ENCODE assay signal across 16 cellular contexts in the genomic region with DNA sequence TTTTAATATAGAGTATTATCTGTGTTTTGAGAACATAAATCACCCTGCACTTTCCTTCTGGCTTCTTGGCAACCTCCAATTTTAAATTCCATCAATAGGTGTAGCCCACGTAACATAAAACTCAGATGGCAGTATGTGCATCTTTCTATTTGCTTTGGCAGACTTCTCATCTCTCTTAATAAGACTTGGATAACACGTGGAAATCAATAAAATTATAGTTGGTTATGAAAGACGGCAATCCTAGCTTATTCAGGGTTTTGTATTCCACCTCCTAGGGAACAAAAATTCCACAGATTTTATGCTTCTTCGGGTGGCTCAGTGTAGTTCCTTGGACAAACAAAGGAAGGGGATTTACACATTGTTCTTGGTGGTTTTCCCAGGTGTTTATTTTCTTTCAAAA.
DNase-seq lines count a peak whose midpoint lies in the region; ATAC-seq and TF ChIP-seq lines count a peak whose summit lies in the region.
"Had no signal": no experiment of that assay in that cellular context is flagged by ENCODE, and none has a peak within 500 bp of the region (broad histone marks: within the 10 kb centered on the region; RNA-seq: fewer than 3 reads in every experiment).

No MANE protein-coding gene starts in this region.

- TF ChIP-seq CTCF in 22Rv1 (IDR thresholded peaks at IDR 0.05) (peak; percentile 21), HEK293 (tag by site-specific recombination; IDR thresholded peaks at IDR 0.05) (peak; percentile 16; the same call in 1 of the 2 replicates), foreskin keratinocyte (conservative IDR thresholded peaks at IDR 0.05) (no peak), glutamatergic neuron (IDR thresholded peaks at IDR 0.05; ENCODE audit: partially characterized antibody, unreplicated experiment) (no peak)

- POLR2A ChIA-PET in HEK293 (lab: Yijun Ruan, JAX), result interaction anchor here (0.7 kb wide), 1 partner anchor 112 kb away, joined by 3 read pairs; no protein-coding TSS in a partner anchor

- H3K36me3 Mint-ChIP-seq in glutamatergic neuron (ENCODE audit: unreplicated experiment), result peaks cover 5% of the 10 kb centered on the region
- H3K36me3 Mint-ChIP-seq: CD4-positive, alpha-beta memory T cell; natural killer cell; T-cell had no signal

- H3K27ac ChIP-seq in 22Rv1 (no peak overlapping the region), HEK293 (ENCODE audit: extremely low read depth, low read depth, low read length) (no peak overlapping the region), foreskin keratinocyte (no peak overlapping the region)

- in situ Hi-C loops in ACHN (cut with HindIII; ENCODE audit: low pct_ligation_motif_present, low pct_unique_long_range_greater_than_20kb, low sequenced_read_pairs), result no loop called here

- no peak overlapping the region for H3K9ac ChIP-seq in adipocyte (ENCODE audit: low read length)

- CTCF ChIA-PET in HEK293 (lab: Yijun Ruan, JAX), result interaction anchor here (0.6 to 1.2 kb wide), 3 partner anchors 46 to 591 kb away, joined by 3 to 4 read pairs (median 3); no protein-coding TSS in a partner anchor

- H3K36me3 ChIP-seq in HEK293 (ENCODE audit: control insufficient read depth in 2 of 2, insufficient read depth in 1 of 2, low read length in 2 of 2) (no peaks in the 10 kb centered on the region), adipocyte (ENCODE audit: control insufficient read depth, insufficient read depth, low read length, severe bottlenecking) (no peaks in the 10 kb centered on the region)

- no peaks in the 10 kb centered on the region for H3K4me1 ChIP-seq in HEK293 (ENCODE audit: control insufficient read depth, insufficient read depth, low read length)
- no peaks in the 10 kb centered on the region for H3K4me1 ChIP-seq in adipocyte (ENCODE audit: control insufficient read depth, insufficient read depth, low read length)
- peaks cover 4% of the 10 kb centered on the region for H3K4me1 ChIP-seq in foreskin keratinocyte

- no peaks in the 10 kb centered on the region for H3K9me3 Mint-ChIP-seq in glutamatergic neuron (ENCODE audit: unreplicated experiment)

- H3K9me3 ChIP-seq in HEK293 (ENCODE audit: control insufficient read depth, insufficient read depth, low read depth, low read length) (no peaks in the 10 kb centered on the region), adipocyte (ENCODE audit: control insufficient read depth, low read length) (no peaks in the 10 kb centered on the region)

- no peak overlapping the region for H3K27ac Mint-ChIP-seq in glutamatergic neuron (ENCODE audit: unreplicated experiment)
- H3K27ac Mint-ChIP-seq: CD4-positive, alpha-beta memory T cell; natural killer cell; T-cell had no signal

- no peak for ATAC-seq in foreskin keratinocyte
- ATAC-seq: natural killer cell, T-cell had no signal

- H3K27me3 Mint-ChIP-seq in glutamatergic neuron (ENCODE audit: unreplicated experiment), result peaks cover 2% of the 10 kb centered on the region
- H3K27me3 Mint-ChIP-seq: CD4-positive, alpha-beta memory T cell; T-cell had no signal

- no peaks in the 10 kb centered on the region for H3K27me3 ChIP-seq in adipocyte (replicated peaks; ENCODE audit: control insufficient read depth, insufficient read depth, low read length)
- no peaks in the 10 kb centered on the region for H3K27me3 ChIP-seq in foreskin keratinocyte

- H3K4me3 ChIP-seq in HEK293 (ENCODE audit: low read depth, low read length) (no peak overlapping the region), adipocyte (ENCODE audit: low read length) (no peak overlapping the region)

- no peak overlapping the region for H3K4me3 Mint-ChIP-seq in glutamatergic neuron (ENCODE audit: unreplicated experiment)
- H3K4me3 Mint-ChIP-seq: CD4-positive, alpha-beta memory T cell; natural killer cell; T-cell had no signal

- DNase-seq in adipocyte (ENCODE audit: low read depth) (peak; percentile 44), foreskin keratinocyte (peak; percentile 21 to 35), ACHN (no peak), cortex of kidney (lab: John Stamatoyannopoulos, UW) (no peak), glutamatergic neuron (no peak)
- DNase-seq in stimulated activated CD4-positive, alpha-beta T cell treated with anti-CD3 and anti-CD28 coated beads, Interleukin-4, amount 100 ng/mL, for 4 hours, result no peak
- DNase-seq: CD4-positive, alpha-beta memory T cell; DMS79; KBM-7; mesenchymal stem cell; natural killer cell; NCI-H187 treated with DMSO at 0.1 percent for 48 hours; SHP77; T-cell had no signal

- H3K4me1 Mint-ChIP-seq in glutamatergic neuron (ENCODE audit: low read depth, unreplicated experiment), result no peaks in the 10 kb centered on the region
- H3K4me1 Mint-ChIP-seq: CD4-positive, alpha-beta memory T cell; natural killer cell; T-cell had no signal

TF ChIP-seq in HEK293, 187 proteins besides CTCF, POLR2A, EP300 and RAD21:
- TF ChIP-seq, protein P1, sequence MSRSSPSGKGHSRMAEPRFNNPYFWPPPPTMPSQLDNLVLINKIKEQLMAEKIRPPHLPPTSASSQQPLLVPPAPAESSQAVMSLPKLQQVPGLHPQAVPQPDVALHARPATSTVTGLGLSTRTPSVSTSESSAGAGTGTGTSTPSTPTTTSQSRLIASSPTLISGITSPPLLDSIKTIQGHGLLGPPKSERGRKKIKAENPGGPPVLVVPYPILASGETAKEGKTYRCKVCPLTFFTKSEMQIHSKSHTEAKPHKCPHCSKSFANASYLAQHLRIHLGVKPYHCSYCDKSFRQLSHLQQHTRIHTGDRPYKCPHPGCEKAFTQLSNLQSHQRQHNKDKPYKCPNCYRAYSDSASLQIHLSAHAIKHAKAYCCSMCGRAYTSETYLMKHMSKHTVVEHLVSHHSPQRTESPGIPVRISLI (tag by site-specific recombination; IDR thresholded peaks at IDR 0.05), result no peak
- no peak for TF ChIP-seq ZSCAN23 (tag by site-specific recombination; IDR thresholded peaks at IDR 0.05)
- TF ChIP-seq ZNF148 (tag by site-specific recombination; IDR thresholded peaks at IDR 0.05; ENCODE audit: borderline replicate concordance), result no peak
- TF ChIP-seq ZFP37 (tag by site-specific recombination; IDR thresholded peaks at IDR 0.05), result no peak
- no peak for TF ChIP-seq ZNF112 (tag by site-specific recombination; IDR thresholded peaks at IDR 0.05)
- TF ChIP-seq, protein P2, sequence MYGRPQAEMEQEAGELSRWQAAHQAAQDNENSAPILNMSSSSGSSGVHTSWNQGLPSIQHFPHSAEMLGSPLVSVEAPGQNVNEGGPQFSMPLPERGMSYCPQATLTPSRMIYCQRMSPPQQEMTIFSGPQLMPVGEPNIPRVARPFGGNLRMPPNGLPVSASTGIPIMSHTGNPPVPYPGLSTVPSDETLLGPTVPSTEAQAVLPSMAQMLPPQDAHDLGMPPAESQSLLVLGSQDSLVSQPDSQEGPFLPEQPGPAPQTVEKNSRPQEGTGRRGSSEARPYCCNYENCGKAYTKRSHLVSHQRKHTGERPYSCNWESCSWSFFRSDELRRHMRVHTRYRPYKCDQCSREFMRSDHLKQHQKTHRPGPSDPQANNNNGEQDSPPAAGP (tag by site-specific recombination; IDR thresholded peaks at IDR 0.05), result no peak
- TF ChIP-seq ZNF747 (tag by site-specific recombination; IDR thresholded peaks at IDR 0.05), result no peak
- TF ChIP-seq ZNF157 (tag by site-specific recombination; IDR thresholded peaks at IDR 0.05), result no peak
- TF ChIP-seq ZNF510 (tag by site-specific recombination; IDR thresholded peaks at IDR 0.05; ENCODE audit: insufficient replicate concordance), result no peak
- TF ChIP-seq ZNF660 (tag by site-specific recombination; IDR thresholded peaks at IDR 0.05), result no peak
- no peak for TF ChIP-seq ZNF544 (tag by site-specific recombination; IDR thresholded peaks at IDR 0.05)
- TF ChIP-seq ZNF433 (tag by site-specific recombination; IDR thresholded peaks at IDR 0.05; ENCODE audit: low read depth), result no peak
- no peak for TF ChIP-seq ZNF311 (tag by site-specific recombination; IDR thresholded peaks at IDR 0.05; ENCODE audit: borderline replicate concordance)
- no peak for TF ChIP-seq ZNF211 (tag by site-specific recombination; IDR thresholded peaks at IDR 0.05; ENCODE audit: low read depth)
- no peak for TF ChIP-seq ZNF654 (tag by site-specific recombination; IDR thresholded peaks at IDR 0.05; ENCODE audit: low read depth)
- no peak for TF ChIP-seq ZNF19 (tag by site-specific recombination; IDR thresholded peaks at IDR 0.05; ENCODE audit: low read depth)
- TF ChIP-seq ZNF184 (tag by site-specific recombination; IDR thresholded peaks at IDR 0.05), result no peak
- no peak for TF ChIP-seq ZNF791 (tag by site-specific recombination; IDR thresholded peaks at IDR 0.05)

Comparison
In these comparisons a context has a peak if more than half of its experiments do, and no peak if none do; other contexts are left out.
1. CTCF ChIP-seq: peak in 22Rv1 (single experiment) and HEK293 (single experiment); none in foreskin keratinocyte (single experiment) and glutamatergic neuron (single experiment).
2. DNase-seq: peak in adipocyte (single experiment) and foreskin keratinocyte (2 of 2); none in ACHN (single experiment), cortex of kidney (single experiment), glutamatergic neuron (single experiment) and stimulated activated CD4-positive, alpha-beta T cell treated with anti-CD3 and anti-CD28 coated beads, Interleukin-4, amount 100 ng/mL, for 4 hours (0 of 2).